Comparison of ENCODE assay signal across 34 cellular contexts in genomic region chr2:78237704-78238103, GRCh38.
"Had no signal": no experiment of that assay in that cellular context is flagged by ENCODE, and none has a peak within 500 bp of the region (broad histone marks: within the 10 kb centered on the region; RNA-seq: fewer than 3 reads in every experiment).

No MANE protein-coding gene starts in this region.

- H3K9me3 ChIP-seq: MG63 had no signal

- H3K27me3 ChIP-seq: MG63 had no signal

- H3K4me3 ChIP-seq: MG63 had no signal

- H3K36me3 ChIP-seq: MG63 had no signal

- DNase-seq: Karpas-422, Kasumi-1, MG63, MM.1S, MV-4-11, NCI-H1048, NCI-H1092, NCI-H1092 treated with DMSO at 0.1 percent for 48 hours, NCI-H1105, NCI-H1105 treated with DMSO at 0.1 percent for 48 hours, NCI-H1417, NCI-H1417 treated with DMSO at 0.1 percent for 48 hours, NCI-H1436, NCI-H1436 treated with DMSO at 0.1 percent for 48 hours, NCI-H146, NCI-H1694, NCI-H1694 treated with DMSO at 0.1 percent for 48 hours, NCI-H187, NCI-H187 treated with DMSO at 0.1 percent for 48 hours, NCI-H1930, NCI-H2029, NCI-H2029 treated with DMSO at 0.1 percent for 48 hours, NCI-H2081, NCI-H2081 treated with DMSO at 0.1 percent for 48 hours, NCI-H2107, NCI-H2171, NCI-H2171 treated with DMSO at 0.1 percent for 48 hours, NCI-H2227 treated with DMSO at 0.1 percent for 48 hours, NCI-H226, NCI-H345, NCI-H446, NCI-H446 treated with DMSO at 0.1 percent for 48 hours, NCI-H510A, NCI-H510A treated with DMSO at 0.1 percent for 48 hours had no signal
